ENCODE assay signal across 18 cellular contexts in genomic region chr6:72999995-73000394, GRCh38.
"Had no signal": no experiment of that assay in that cellular context is flagged by ENCODE, and none has a peak within 500 bp of the region (broad histone marks: within the 10 kb centered on the region; RNA-seq: fewer than 3 reads in every experiment).

No MANE protein-coding gene starts in this region.

- H3K36me3 ChIP-seq: adrenal gland, esophagus muscularis mucosa, right atrium auricular region, upper lobe of right lung had no signal

- ATAC-seq: activated CD4-positive, alpha-beta T cell treated with anti-CD3 and anti-CD28 coated beads for 36 hours; activated naive CD4-positive, alpha-beta T cell treated with anti-CD3 and anti-CD28 coated beads, Interleukin-2, amount 50 U/mL, for 72 hours; left lobe of liver; stimulated activated naive CD8-positive, alpha-beta T cell treated with anti-CD3 and anti-CD28 coated beads, Interleukin-15, amount 100 ng/mL, for 72 hours; upper lobe of right lung had no signal

- H3K4me1 ChIP-seq: adrenal gland, esophagus muscularis mucosa, right atrium auricular region, testis, upper lobe of right lung had no signal

- H3K27me3 ChIP-seq: adrenal gland, esophagus muscularis mucosa, hepatocyte, right atrium auricular region, testis, upper lobe of right lung had no signal

- H2AFZ ChIP-seq: hepatocyte had no signal

- H3K79me2 ChIP-seq: hepatocyte had no signal

- DNase-seq: activated CD4-positive, alpha-beta T cell treated with anti-CD3 and anti-CD28 coated beads for 36 hours; activated CD4-positive, alpha-beta T cell treated with anti-CD3 and anti-CD28 coated beads, Interleukin-2, amount 50 U/mL, for 48 hours; activated gamma-delta T cell; effector CD8-positive, alpha-beta T cell; islet precursor cell; nephron progenitor cell; stimulated activated CD4-positive, alpha-beta T cell treated with anti-CD3 and anti-CD28 coated beads, Interleukin-15, amount 100 ng/mL, for 24 hours; stimulated activated CD4-positive, alpha-beta T cell treated with anti-CD3 and anti-CD28 coated beads, Interleukin-4, amount 100 ng/mL, for 1 hour; stimulated activated naive CD8-positive, alpha-beta T cell treated with anti-CD3 and anti-CD28 coated beads, Interleukin-15, amount 100 ng/mL, for 72 hours; testis; upper lobe of right lung had no signal

- H3K27ac ChIP-seq: esophagus muscularis mucosa, hepatocyte, right atrium auricular region, testis, upper lobe of right lung had no signal

- H3K9me3 ChIP-seq: adrenal gland, esophagus muscularis mucosa, right atrium auricular region, testis, upper lobe of right lung had no signal

- H3K4me3 ChIP-seq: adrenal gland, esophagus muscularis mucosa, hepatocyte, lung, right atrium auricular region, testis, upper lobe of right lung had no signal

- H3K4me2 ChIP-seq: hepatocyte had no signal
